Comparison of ENCODE assay signal across 8 cellular contexts in the genomic region with DNA sequence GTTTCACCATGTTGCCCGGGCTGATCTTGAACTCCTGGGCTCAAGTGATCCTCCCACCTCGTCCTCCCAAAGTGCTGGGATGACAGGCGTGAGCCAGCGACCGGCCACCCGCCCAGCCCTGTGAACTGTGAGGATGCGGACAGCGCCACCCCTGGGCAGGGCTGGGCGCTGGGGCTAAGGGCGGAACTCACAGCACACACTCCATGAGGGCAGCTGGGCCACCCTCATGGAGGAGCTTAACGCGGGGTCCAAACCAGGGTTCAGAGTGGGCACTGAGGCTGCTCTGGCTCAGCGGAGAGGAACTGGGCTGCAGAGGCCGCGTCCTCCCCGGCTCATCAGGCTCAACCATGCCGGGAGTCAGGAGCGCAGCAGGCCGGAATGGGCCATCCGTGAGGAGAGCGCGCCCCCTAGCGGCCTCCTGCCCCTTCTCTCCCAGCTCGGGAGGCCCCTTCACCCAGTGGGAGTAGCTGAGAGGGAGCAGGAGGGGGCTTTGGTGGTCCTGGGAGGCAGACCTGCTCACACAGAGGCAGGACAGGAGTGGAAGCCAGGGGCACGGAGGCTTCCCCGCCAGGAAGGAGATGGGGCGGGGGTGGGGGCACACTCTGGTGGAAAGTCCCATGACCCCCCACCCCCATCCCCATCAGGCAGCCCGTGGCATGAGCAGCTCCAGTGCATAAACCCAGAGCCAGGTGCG. TPM values are rescaled to one million over a fixed set of nuclear protein-coding genes. Genes with fewer than 3 reads are reported as not detected.
DNase-seq lines count a peak whose midpoint lies in the region; ATAC-seq and TF ChIP-seq lines count a peak whose summit lies in the region.

No MANE protein-coding gene starts in this region.

- no peaks in the 10 kb centered on the region for H3K4me1 Mint-ChIP-seq in activated T-helper 1 cell treated with anti-CD3 and anti-CD28 coated beads, Interleukin-12 subunit alpha, Interleukin-12 subunit beta, Interleukin-2, Interleukin-4 antibody, amounts not matched to agents 30 ng/mL and 10 ng/mL and 1 ng/mL, durations not matched to agents 14 hours and 24 hours and 36 hours (ENCODE audit: low read depth)
- H3K4me1 Mint-ChIP-seq in neural progenitor cell: peaks cover 6% of the 10 kb centered on the region

- intact Hi-C loops in activated T-helper 1 cell treated with anti-CD3 and anti-CD28 coated beads, Interleukin-12 subunit alpha, Interleukin-12 subunit beta, Interleukin-2, Interleukin-4 antibody, amounts not matched to agents 30 ng/mL and 10 ng/mL and 1 ng/mL, durations not matched to agents 14 hours and 24 hours and 36 hours (cut with micrococcal nuclease): loop anchor here (1.0 to 5.0 kb wide), 2 partner anchors 43 to 115 kb away; no protein-coding TSS in a partner anchor

- H2AFZ ChIP-seq in neural progenitor cell (replicated peaks): peak overlapping the region; percentile 38

- H3K4me3 ChIP-seq in DOHH2 (ENCODE audit: low read length) (no peak overlapping the region), fibroblast of pulmonary artery (replicated peaks; ENCODE audit: low read depth, low read length) (no peak overlapping the region), neural progenitor cell (peak overlapping the region; percentile 36), thoracic aorta (peak overlapping the region; percentile 54)
- no peak overlapping the region for H3K4me3 ChIP-seq in Jurkat, Clone E6-1 (ENCODE audit: low read length)

- peaks cover 53% of the 10 kb centered on the region for H3K36me3 ChIP-seq in DOHH2 (ENCODE audit: control insufficient read depth, low read length)
- H3K36me3 ChIP-seq in neural progenitor cell: no peaks in the 10 kb centered on the region
- peaks cover 23% of the 10 kb centered on the region for H3K36me3 ChIP-seq in thoracic aorta

- H3K4me1 ChIP-seq in DOHH2 (ENCODE audit: control insufficient read depth, low read length) (no peaks in the 10 kb centered on the region), neural progenitor cell (no peaks in the 10 kb centered on the region), thoracic aorta (ENCODE audit: control insufficient read depth in 1 of 2, low read depth in 2 of 2) (peaks cover 0 to 9% of the 10 kb centered on the region in 2 donors)

- TF ChIP-seq CTCF in DOHH2 (IDR thresholded peaks at IDR 0.05; ENCODE audit: low read depth, low read length, poor library complexity, severe bottlenecking) (peak; percentile 88), fibroblast of pulmonary artery (IDR thresholded peaks at IDR 0.05; ENCODE audit: low read length, missing control alignments) (peak; percentile 70), neural progenitor cell (IDR thresholded peaks at IDR 0.05) (peak; percentile 92), thoracic aorta (IDR thresholded peaks at IDR 0.05) (peak; percentile 96)

- no peak overlapping the region for H3K27ac Mint-ChIP-seq in activated T-helper 1 cell treated with anti-CD3 and anti-CD28 coated beads, Interleukin-12 subunit alpha, Interleukin-12 subunit beta, Interleukin-2, Interleukin-4 antibody, amounts not matched to agents 30 ng/mL and 10 ng/mL and 1 ng/mL, durations not matched to agents 14 hours and 24 hours and 36 hours
- no peak overlapping the region for H3K27ac Mint-ChIP-seq in neural progenitor cell

- H4K20me1 ChIP-seq in DOHH2 (ENCODE audit: control insufficient read depth, insufficient read depth, low read depth, low read length): peaks cover 6% of the 10 kb centered on the region
- H4K20me1 ChIP-seq in neural progenitor cell (ENCODE audit: low read depth): peaks cover 4% of the 10 kb centered on the region

- H3K9me3 ChIP-seq in DOHH2 (ENCODE audit: control insufficient read depth, insufficient read depth, low read length) (no peaks in the 10 kb centered on the region), neural progenitor cell (ENCODE audit: low read depth) (no peaks in the 10 kb centered on the region), thoracic aorta (no peaks in the 10 kb centered on the region)

- no peak overlapping the region for H3K4me3 Mint-ChIP-seq in activated T-helper 1 cell treated with anti-CD3 and anti-CD28 coated beads, Interleukin-12 subunit alpha, Interleukin-12 subunit beta, Interleukin-2, Interleukin-4 antibody, amounts not matched to agents 30 ng/mL and 10 ng/mL and 1 ng/mL, durations not matched to agents 14 hours and 24 hours and 36 hours
- no peak overlapping the region for H3K4me3 Mint-ChIP-seq in neural progenitor cell

- H3K36me3 Mint-ChIP-seq in activated T-helper 1 cell treated with anti-CD3 and anti-CD28 coated beads, Interleukin-12 subunit alpha, Interleukin-12 subunit beta, Interleukin-2, Interleukin-4 antibody, amounts not matched to agents 30 ng/mL and 10 ng/mL and 1 ng/mL, durations not matched to agents 14 hours and 24 hours and 36 hours (ENCODE audit: low read depth): peaks cover 25% of the 10 kb centered on the region
- no peaks in the 10 kb centered on the region for H3K36me3 Mint-ChIP-seq in neural progenitor cell

- ATAC-seq in thoracic aorta (ENCODE audit: insufficient number of reproducible peaks, low FRiP score, low read depth): peak; percentile 57
- ATAC-seq in GM21576 (IDR thresholded peaks at IDR 0.05; ENCODE audit: unreplicated experiment): no peak

- no peaks in the 10 kb centered on the region for H3K9me2 ChIP-seq in DOHH2 (replicated peaks; ENCODE audit: control insufficient read depth, low read length)

- peak; percentile 27 for DNase-seq in Jurkat, Clone E6-1 (ENCODE audit: low read depth, low spot score)
- peak; percentile 61 for DNase-seq in RKO (ENCODE audit: low spot score)
- peak; percentile 52 for DNase-seq in activated T-helper 1 cell treated with anti-CD3 and anti-CD28 coated beads, Interleukin-12 subunit alpha, Interleukin-12 subunit beta, Interleukin-2, Interleukin-4 antibody, amounts not matched to agents 30 ng/mL and 10 ng/mL and 1 ng/mL, durations not matched to agents 14 hours and 24 hours and 36 hours (ENCODE audit: low spot score)
- peak; percentile 79 for DNase-seq in fibroblast of pulmonary artery (ENCODE audit: low read depth)
- DNase-seq in neural progenitor cell (ENCODE audit: low spot score): peak; percentile 92
- DNase-seq in thoracic aorta (ENCODE audit: low spot score): no peak

- H3F3A ChIP-seq in DOHH2 (ENCODE audit: control insufficient read depth, insufficient read depth) (no peaks in the 10 kb centered on the region), neural progenitor cell (ENCODE audit: low read depth) (no peaks in the 10 kb centered on the region)

- no peak overlapping the region for H3K27ac ChIP-seq in DOHH2 (ENCODE audit: low read depth, low read length)
- no peak overlapping the region for H3K27ac ChIP-seq in neural progenitor cell
- H3K27ac ChIP-seq in thoracic aorta: no peak overlapping the region

- no peaks in the 10 kb centered on the region for H3K27me3 ChIP-seq in DOHH2 (ENCODE audit: control insufficient read depth, low read length)
- no peaks in the 10 kb centered on the region for H3K27me3 ChIP-seq in neural progenitor cell
- H3K27me3 ChIP-seq in thoracic aorta (replicated peaks; ENCODE audit: insufficient read depth): no peaks in the 10 kb centered on the region

- H3K27me3 Mint-ChIP-seq in activated T-helper 1 cell treated with anti-CD3 and anti-CD28 coated beads, Interleukin-12 subunit alpha, Interleukin-12 subunit beta, Interleukin-2, Interleukin-4 antibody, amounts not matched to agents 30 ng/mL and 10 ng/mL and 1 ng/mL, durations not matched to agents 14 hours and 24 hours and 36 hours (ENCODE audit: insufficient read depth): no peaks in the 10 kb centered on the region
- H3K27me3 Mint-ChIP-seq in neural progenitor cell (ENCODE audit: insufficient read depth, low read depth): peaks cover 8% of the 10 kb centered on the region

- H3K4me2 ChIP-seq in DOHH2 (ENCODE audit: low read length) (no peak overlapping the region), neural progenitor cell (peak overlapping the region; percentile 62)

- H3K79me2 ChIP-seq in DOHH2 (ENCODE audit: control insufficient read depth, low read length) (no peaks in the 10 kb centered on the region), neural progenitor cell (ENCODE audit: low read depth) (no peaks in the 10 kb centered on the region)

- H3K9me3 Mint-ChIP-seq in activated T-helper 1 cell treated with anti-CD3 and anti-CD28 coated beads, Interleukin-12 subunit alpha, Interleukin-12 subunit beta, Interleukin-2, Interleukin-4 antibody, amounts not matched to agents 30 ng/mL and 10 ng/mL and 1 ng/mL, durations not matched to agents 14 hours and 24 hours and 36 hours: no peaks in the 10 kb centered on the region
- no peaks in the 10 kb centered on the region for H3K9me3 Mint-ChIP-seq in neural progenitor cell

- H3K9ac ChIP-seq in neural progenitor cell: no peak overlapping the region

RNA-seq across cellular contexts. Expression of gene CORO7, which starts 13.8 kb away (rescaled TPM):
- 43.2 TPM for polyA plus RNA-seq in Jurkat, Clone E6-1 (2012; ENCODE audit: insufficient read depth, insufficient read length)
- 87.9 and 90.8 TPM in 2 replicates for total RNA-seq in activated T-helper 1 cell treated with anti-CD3 and anti-CD28 coated beads, Interleukin-12 subunit alpha, Interleukin-12 subunit beta, Interleukin-2, Interleukin-4 antibody, amounts not matched to agents 30 ng/mL and 10 ng/mL and 1 ng/mL, durations not matched to agents 14 hours and 24 hours and 36 hours
- total RNA-seq in neural progenitor cell (ENCODE audit: low replicate concordance) (6.8 and 21.8 TPM in 2 replicates), thoracic aorta (10 to 100 TPM; 71.1 to 79.1 TPM)

RNA-seq across cellular contexts. Expression of gene DNAJA3, which starts 23.1 kb away (rescaled TPM):
- polyA plus RNA-seq in Jurkat, Clone E6-1 (2012; ENCODE audit: insufficient read depth, insufficient read length): 72.5 TPM
- total RNA-seq in activated T-helper 1 cell treated with anti-CD3 and anti-CD28 coated beads, Interleukin-12 subunit alpha, Interleukin-12 subunit beta, Interleukin-2, Interleukin-4 antibody, amounts not matched to agents 30 ng/mL and 10 ng/mL and 1 ng/mL, durations not matched to agents 14 hours and 24 hours and 36 hours: 103 and 107 TPM in 2 replicates
- total RNA-seq in neural progenitor cell (ENCODE audit: low replicate concordance) (27.3 and 47.2 TPM in 2 replicates), thoracic aorta (10 to 100 TPM; 35.2 to 52.2 TPM)

RNA-seq across cellular contexts. Expression of gene VASN, which starts 30.9 kb away (rescaled TPM):
- polyA plus RNA-seq in Jurkat, Clone E6-1 (2012; ENCODE audit: insufficient read depth, insufficient read length): 0.31 TPM
- total RNA-seq in activated T-helper 1 cell treated with anti-CD3 and anti-CD28 coated beads, Interleukin-12 subunit alpha, Interleukin-12 subunit beta, Interleukin-2, Interleukin-4 antibody, amounts not matched to agents 30 ng/mL and 10 ng/mL and 1 ng/mL, durations not matched to agents 14 hours and 24 hours and 36 hours: 0.18 TPM in 1 of 2 replicates, not detected in the other
- total RNA-seq in neural progenitor cell (ENCODE audit: low replicate concordance): 3.1 and 7.5 TPM in 2 replicates
- total RNA-seq in thoracic aorta: 100 to 1,000 TPM; 197 to 217 TPM

RNA-seq across cellular contexts. Expression of gene PAM16, which starts 51.5 kb away (rescaled TPM):
- polyA plus RNA-seq in Jurkat, Clone E6-1 (2012; ENCODE audit: insufficient read depth, insufficient read length): 79.3 TPM
- total RNA-seq in activated T-helper 1 cell treated with anti-CD3 and anti-CD28 coated beads, Interleukin-12 subunit alpha, Interleukin-12 subunit beta, Interleukin-2, Interleukin-4 antibody, amounts not matched to agents 30 ng/mL and 10 ng/mL and 1 ng/mL, durations not matched to agents 14 hours and 24 hours and 36 hours: 91.5 and 106 TPM in 2 replicates
- total RNA-seq in neural progenitor cell (ENCODE audit: low replicate concordance): 17.0 and 40.8 TPM in 2 replicates
- 10 to 100 TPM; 18.4 to 21.1 TPM for total RNA-seq in thoracic aorta

Comparison
In these comparisons a context has a peak if more than half of its experiments do, and no peak if none do; other contexts are left out.
1. H3K4me3 ChIP-seq: peak in neural progenitor cell (single experiment) and thoracic aorta (single experiment); none in DOHH2 (single experiment), Jurkat, Clone E6-1 (single experiment) and fibroblast of pulmonary artery (single experiment).
2. RNA of gene VASN, which starts 30.9 kb away (total RNA-seq): 197 to 217 TPM in thoracic aorta; 3.1 to 7.5 TPM in neural progenitor cell and 0.18 TPM in activated T-helper 1 cell treated with anti-CD3 and anti-CD28 coated beads, Interleukin-12 subunit alpha, Interleukin-12 subunit beta, Interleukin-2, Interleukin-4 antibody, amounts not matched to agents 30 ng/mL and 10 ng/mL and 1 ng/mL, durations not matched to agents 14 hours and 24 hours and 36 hours; every median in the first group is over 10 times any median in the second.
3. Peak in every context shown above with its lines, with median percentiles within 50 percentile points of each other: CTCF ChIP-seq.